1 cellular context compared by ENCODE assay signal in genomic region chr21:17478156-17478555, GRCh38. TPM values are rescaled to one million over a fixed set of nuclear protein-coding genes. Genes with fewer than 3 reads are reported as not detected.
"Had no signal": no experiment of that assay in that cellular context is flagged by ENCODE, and none has a peak within 500 bp of the region (broad histone marks: within the 10 kb centered on the region; RNA-seq: fewer than 3 reads in every experiment).

No MANE protein-coding gene starts in this region.

RNA-seq across cellular contexts. Expression of gene CXADR, which starts 34.7 kb away (rescaled TPM):
- total RNA-seq: GM23248 had no signal
